In genomic region chr18:6855767-6856166, GRCh38 we compare ENCODE assay signal across 2 cellular contexts.
TF ChIP-seq lines count a peak whose summit lies in the region.

No MANE protein-coding gene starts in this region.

TF ChIP-seq in IMR-90, 13 proteins besides CTCF, POLR2A, EP300 and RAD21:
- no peak for TF ChIP-seq MXI1 (IDR thresholded peaks at IDR 0.05; ENCODE audit: borderline replicate concordance, low read depth, low read length)
- TF ChIP-seq CHD1 (IDR thresholded peaks at IDR 0.05; ENCODE audit: low read depth, low read length) = no peak
- TF ChIP-seq RCOR1 (IDR thresholded peaks at IDR 0.05; ENCODE audit: insufficient replicate concordance, low read length) = no peak
- no peak for TF ChIP-seq MAZ (IDR thresholded peaks at IDR 0.05; ENCODE audit: borderline replicate concordance, low read depth, low read length)
- TF ChIP-seq BHLHE40 (IDR thresholded peaks at IDR 0.05; ENCODE audit: low read depth, low read length) = no peak
- TF ChIP-seq RFX5 (IDR thresholded peaks at IDR 0.05; ENCODE audit: low read depth, low read length) = no peak
- no peak for TF ChIP-seq CEBPB (IDR thresholded peaks at IDR 0.05; ENCODE audit: low read depth, low read length)
- TF ChIP-seq SMC3 (IDR thresholded peaks at IDR 0.05; ENCODE audit: low read depth, low read length) = no peak
- TF ChIP-seq NFE2L2 (IDR thresholded peaks at IDR 0.05; ENCODE audit: low read depth, low read length) = no peak
- TF ChIP-seq ELK1 (IDR thresholded peaks at IDR 0.05; ENCODE audit: borderline replicate concordance, low read depth, low read length) = no peak
- no peak for TF ChIP-seq USF2 (IDR thresholded peaks at IDR 0.05; ENCODE audit: low read depth, low read length)
- no peak for TF ChIP-seq FOS (IDR thresholded peaks at IDR 0.05; ENCODE audit: low read depth, low read length)
- no peak for TF ChIP-seq MAFK (IDR thresholded peaks at IDR 0.05; ENCODE audit: low read depth, low read length)

TF ChIP-seq in K562, 482 proteins besides CTCF, POLR2A, EP300 and RAD21:
- TF ChIP-seq ZNF639 (CRISPR knock-in tag; conservative IDR thresholded peaks at IDR 0.05 in 1 of 2, IDR thresholded peaks at IDR 0.05 in 1 of 2) (no peak), E2F1 (CRISPR knock-in tag; IDR thresholded peaks at IDR 0.05) (no peak), CBFB (CRISPR knock-in tag; IDR thresholded peaks at IDR 0.05) (no peak), TFAM (CRISPR knock-in tag; conservative IDR thresholded peaks at IDR 0.05) (no peak), GTF2F1 (IDR thresholded peaks at IDR 0.05; ENCODE audit: low read depth, low read length) (no peak), HBP1 (CRISPR knock-in tag; IDR thresholded peaks at IDR 0.05) (no peak), PTTG1 (tag; IDR thresholded peaks at IDR 0.05; ENCODE audit: low read depth) (no peak), IFI16 (CRISPR knock-in tag; IDR thresholded peaks at IDR 0.05) (no peak), THRA (IDR thresholded peaks at IDR 0.05) (no peak), ZBTB2 (IDR thresholded peaks at IDR 0.05) (no peak)
